Comparison of ENCODE assay signal across 1 cellular context in genomic region chr7:151017370-151017952, GRCh38.
TF ChIP-seq lines count a peak whose summit lies in the region.

No MANE protein-coding gene starts in this region.

TF ChIP-seq in IMR-90, 13 proteins besides CTCF, POLR2A, EP300 and RAD21 (continued from another document):
- TF ChIP-seq USF2 (IDR thresholded peaks at IDR 0.05; ENCODE audit: low read depth, low read length) (no peak), RCOR1 (IDR thresholded peaks at IDR 0.05; ENCODE audit: insufficient replicate concordance, low read length) (no peak), BHLHE40 (IDR thresholded peaks at IDR 0.05; ENCODE audit: low read depth, low read length) (no peak), CEBPB (IDR thresholded peaks at IDR 0.05; ENCODE audit: low read depth, low read length) (no peak), FOS (IDR thresholded peaks at IDR 0.05; ENCODE audit: low read depth, low read length) (no peak), MXI1 (IDR thresholded peaks at IDR 0.05; ENCODE audit: borderline replicate concordance, low read depth, low read length) (no peak)
